Comparison of ENCODE assay signal across 8 cellular contexts in the genomic region with DNA sequence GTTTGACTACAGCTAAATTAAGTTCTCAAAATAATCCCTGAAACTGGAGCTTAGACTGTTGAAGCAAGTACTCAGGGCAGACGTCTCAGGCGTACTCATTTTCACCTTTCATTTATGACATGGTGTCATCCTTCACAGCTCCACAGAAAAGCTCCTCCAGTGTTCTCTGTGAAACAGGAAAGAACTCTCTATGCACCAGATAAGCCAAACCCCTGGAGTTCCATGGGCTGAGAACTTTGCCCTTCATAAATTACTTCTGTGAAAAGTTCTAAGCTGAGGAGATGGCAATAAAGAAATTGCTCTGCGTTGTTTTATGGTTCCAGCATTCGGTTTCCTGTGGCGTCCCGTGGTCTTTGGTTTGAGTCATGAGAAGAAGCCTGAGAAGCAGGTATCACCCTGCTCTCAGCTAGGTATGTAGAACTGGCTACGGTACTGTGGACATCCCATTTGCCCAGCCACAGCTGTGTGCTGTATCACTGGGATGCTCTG. TPM values are rescaled to one million over a fixed set of nuclear protein-coding genes. Genes with fewer than 3 reads are reported as not detected.
DNase-seq lines count a peak whose midpoint lies in the region; ATAC-seq and TF ChIP-seq lines count a peak whose summit lies in the region.

No MANE protein-coding gene starts in this region.

- H3K4me1 ChIP-seq in DND-41 (ENCODE audit: insufficient read depth, low read length) (peaks cover 27% of the 10 kb centered on the region), GM23248 (ENCODE audit: insufficient read depth) (peaks cover 13% of the 10 kb centered on the region), iPS-18a (ENCODE audit: control insufficient read depth, low read depth, low read length) (peaks cover 21% of the 10 kb centered on the region)

- H3K4me3 ChIP-seq in DND-41 (ENCODE audit: low read depth in 1 of 2, low read length in 2 of 2), result peak overlapping the region in 1 of 2 experiments; percentile 40; a peak in 1 of 4 replicates
- H3K4me3 ChIP-seq in GM23248, result peak overlapping the region; percentile 77
- H3K4me3 ChIP-seq in iPS-18a (ENCODE audit: low read length), result peak overlapping the region; percentile 21

- in situ Hi-C loops in GM23248 (cut with MboI), result no loop called here

- peaks cover 20% of the 10 kb centered on the region for H3K4me1 Mint-ChIP-seq in T-helper 17 cell

- H2AFZ ChIP-seq in DND-41 (ENCODE audit: low read depth, low read length) (peak overlapping the region; percentile 75), GM23248 (peak overlapping the region; percentile 94)

- no peaks in the 10 kb centered on the region for H3K36me3 Mint-ChIP-seq in T-helper 17 cell (ENCODE audit: low read depth)

- ATAC-seq in DND-41 (ENCODE audit: insufficient read depth, low read depth), result peak; percentile 38
- peak; percentile 64 for ATAC-seq in T-helper 17 cell

- no peaks in the 10 kb centered on the region for H3K9me3 ChIP-seq in DND-41 (ENCODE audit: insufficient read depth, low read length, severe bottlenecking)
- no peaks in the 10 kb centered on the region for H3K9me3 ChIP-seq in GM23248 (ENCODE audit: low read depth)
- no peaks in the 10 kb centered on the region for H3K9me3 ChIP-seq in T-helper 17 cell (ENCODE audit: control insufficient read depth, low read length, poor library complexity, severe bottlenecking)
- H3K9me3 ChIP-seq in iPS-18a (ENCODE audit: control insufficient read depth, low read depth, low read length), result no peaks in the 10 kb centered on the region

- H3K27me3 ChIP-seq in DND-41 (ENCODE audit: insufficient read depth, low read length, poor library complexity) (no peaks in the 10 kb centered on the region), GM23248 (replicated peaks; ENCODE audit: insufficient read depth) (no peaks in the 10 kb centered on the region), iPS-18a (ENCODE audit: control insufficient read depth, insufficient read depth, low read length) (peaks cover 27% of the 10 kb centered on the region)

- H3K36me3 ChIP-seq in DND-41 (ENCODE audit: insufficient read depth, low read length), result no peaks in the 10 kb centered on the region
- no peaks in the 10 kb centered on the region for H3K36me3 ChIP-seq in GM23248 (ENCODE audit: low read depth)
- no peaks in the 10 kb centered on the region for H3K36me3 ChIP-seq in iPS-18a (ENCODE audit: control insufficient read depth, low read depth, low read length)

- 89 to 93% methylated on average over 7 of the region's 7 CpGs for WGBS in GM23248 (ENCODE audit: low coverage in 1 of 2, low lambda C conversion rate in 2 of 2, missing lambda C conversion rate in 2 of 2), 2 experiments

- no peak for TF ChIP-seq CTCF in DND-41 (IDR thresholded peaks at IDR 0.05; ENCODE audit: borderline replicate concordance, extremely low read depth, low read length, poor library complexity, severe bottlenecking)

- peak overlapping the region; percentile 70 for H3K27ac ChIP-seq in DND-41 (ENCODE audit: low read length)
- H3K27ac ChIP-seq in GM23248, result no peak overlapping the region
- H3K27ac ChIP-seq in iPS-18a (ENCODE audit: low read length), result no peak overlapping the region

- H3F3A ChIP-seq in GM23248 (ENCODE audit: insufficient read depth), result no peaks in the 10 kb centered on the region

- peak overlapping the region; percentile 90 for H3K4me3 Mint-ChIP-seq in T-helper 17 cell

- peak overlapping the region; percentile 96 for H3K27ac Mint-ChIP-seq in T-helper 17 cell

- DNase-seq in DND-41 (peak; percentile 11), GM23248 (no peak), T-helper 17 cell (peak in 1 of 3 donors; percentile 5), Kasumi-1 (lab: John Stamatoyannopoulos, UW) (no peak), NCI-H1092 treated with DMSO at 0.1 percent for 48 hours (lab: John Stamatoyannopoulos, UW) (no peak), hippocampal formation (lab: John Stamatoyannopoulos, UW) (no peak), GM19238 (ENCODE audit: insufficient read length, low spot score) (no peak)

- H3K27me3 Mint-ChIP-seq in T-helper 17 cell, result no peaks in the 10 kb centered on the region

- H3K9ac ChIP-seq in DND-41 (ENCODE audit: low read depth, low read length) (peak overlapping the region; percentile 48), GM23248 (peak overlapping the region; percentile 75; the same call in 1 of the 2 replicates), iPS-18a (ENCODE audit: low read length) (no peak overlapping the region)

- H3K4me2 ChIP-seq in DND-41 (ENCODE audit: insufficient read depth, low read length) (peak overlapping the region; percentile 65), GM23248 (ENCODE audit: unreplicated experiment) (peak overlapping the region; percentile 96)

- no peaks in the 10 kb centered on the region for H3K79me2 ChIP-seq in DND-41 (ENCODE audit: insufficient read depth, low read length)
- no peaks in the 10 kb centered on the region for H3K79me2 ChIP-seq in GM23248 (ENCODE audit: insufficient read depth)

- H3K9me2 ChIP-seq in GM23248 (ENCODE audit: insufficient read depth), result no peaks in the 10 kb centered on the region

- no peaks in the 10 kb centered on the region for H4K20me1 ChIP-seq in DND-41 (ENCODE audit: insufficient read depth, low read length)
- H4K20me1 ChIP-seq in GM23248 (ENCODE audit: insufficient read depth), result no peaks in the 10 kb centered on the region

RNA-seq across cellular contexts. Expression of a gene that starts 20.2 kb away (rescaled TPM):
- total RNA-seq in GM23248 (2014; rRNA removed; shearing (Covaris generic)), result 9.4 and 12.4 TPM in 2 replicates
- polyA plus RNA-seq in GM23248 (2016; fragmentation: Nextera tagmentation; extraction: Ambion mirVana), result 6.4 and 7.5 TPM in 2 replicates
- total RNA-seq in T-helper 17 cell, result 10 to 100 TPM; 34.7 to 48.1 TPM
